22 cellular contexts compared by ENCODE assay signal in genomic region chr5:149472399-149472798, GRCh38.
DNase-seq lines count a peak whose midpoint lies in the region; ATAC-seq, FAIRE-seq and TF ChIP-seq lines count a peak whose summit lies in the region.
"Had no signal": no experiment of that assay in that cellular context is flagged by ENCODE, and none has a peak within 500 bp of the region (broad histone marks: within the 10 kb centered on the region; RNA-seq: fewer than 3 reads in every experiment).

No MANE protein-coding gene starts in this region.

- intact Hi-C loops in HepG2 (cut with micrococcal nuclease; ENCODE audit: unreplicated experiment) (no loop called here), right lobe of liver (cut with DNase I) (no loop called here), esophagus muscularis mucosa (cut with DNase I) (no loop called here), prostate gland (cut with DNase I) (no loop called here)

- BruUV-seq in HepG2 (replicated peaks; lab: Mats Ljungman, UMichigan), result no TSS peak

- TF ChIP-seq EP300 in HepG2 (IDR thresholded peaks at IDR 0.05; ENCODE audit: low read depth in 2 of 2, low read length in 2 of 2), result no peak
- TF ChIP-seq EP300 in HepG2 (CRISPR knock-in tag; IDR thresholded peaks at IDR 0.05; ENCODE audit: borderline replicate concordance), result no peak
- no peak for TF ChIP-seq EP300 in esophagus muscularis mucosa (IDR thresholded peaks at IDR 0.05)

- H3K4me3 ChIP-seq in HepG2 (replicated peaks in 1 of 3; ENCODE audit: insufficient read depth in 1 of 3, low read depth in 2 of 3, low read length in 3 of 3), result no peak overlapping the region
- H3K4me3 ChIP-seq in right lobe of liver, result no peak overlapping the region
- H3K4me3 ChIP-seq in esophagus muscularis mucosa, result no peak overlapping the region
- H3K4me3 ChIP-seq in prostate gland, result no peak overlapping the region
- H3K4me3 ChIP-seq: GM12878 had no signal

- H3K79me2 ChIP-seq in HepG2 (ENCODE audit: insufficient read depth, low read length), result no peaks in the 10 kb centered on the region

- H3K36me3 ChIP-seq in HepG2 (replicated peaks in 1 of 2; ENCODE audit: control insufficient read depth in 1 of 2, insufficient read depth in 2 of 2, low read length in 2 of 2) (no peaks in the 10 kb centered on the region), right lobe of liver (no peaks in the 10 kb centered on the region), esophagus muscularis mucosa (no peaks in the 10 kb centered on the region), prostate gland (no peaks in the 10 kb centered on the region)
- H3K36me3 ChIP-seq: BE2C had no signal

- TF ChIP-seq CTCF in HepG2 (CRISPR knock-in tag; IDR thresholded peaks at IDR 0.05), result no peak
- no peak for TF ChIP-seq CTCF in right lobe of liver (IDR thresholded peaks at IDR 0.05)
- TF ChIP-seq CTCF in esophagus muscularis mucosa (IDR thresholded peaks at IDR 0.05), result no peak
- TF ChIP-seq CTCF in prostate gland (IDR thresholded peaks at IDR 0.05), result no peak

- DNase-seq in HepG2 (ENCODE audit: low spot score) (no peak), right lobe of liver (no peak), esophagus muscularis mucosa (ENCODE audit: extremely low spot score) (no peak), prostate gland (ENCODE audit: low spot score) (no peak), NAMALWA (ENCODE audit: low spot score) (no peak), H54 (ENCODE audit: insufficient read length, low spot score) (no peak), DMS 273 treated with DMSO at 0.1 percent for 48 hours (lab: John Stamatoyannopoulos, UW) (no peak)
- DNase-seq: BE2C; CD4-positive, CD25-positive, alpha-beta regulatory T cell; DMS79 treated with DMSO at 0.1 percent for 48 hours; H9; Karpas-422; NCI-H1417; NCI-H1694 treated with DMSO at 0.1 percent for 48 hours; NCI-H2081 treated with DMSO at 0.1 percent for 48 hours; NCI-H2171 treated with DMSO at 0.1 percent for 48 hours; NCI-H526; OCI-M1; SIG-M5; SK-N-SH had no signal

- peak overlapping the region; percentile 93; the same call in 1 of the 2 replicates for H3K4me2 ChIP-seq in HepG2 (ENCODE audit: low read depth, low read length)
- H3K4me2 ChIP-seq: SK-N-SH had no signal

- FAIRE-seq in HepG2 (lab: Jason Lieb, UNC), result no peak
- no peak for FAIRE-seq in H54 (lab: Jason Lieb, UNC)

- H3K27ac ChIP-seq in HepG2 (ENCODE audit: extremely low read length, insufficient read depth, low read length) (no peak overlapping the region), right lobe of liver (no peak overlapping the region), esophagus muscularis mucosa (replicated peaks in 1 of 4) (peak overlapping the region in 3 of 4 donors; percentile 61 to 69 (median 65)), prostate gland (peak overlapping the region; percentile 65)

- POLR2A ChIA-PET in HepG2 (lab: Yijun Ruan, JAX), result no interaction called here

- TF ChIP-seq POLR2A in HepG2 (IDR thresholded peaks at IDR 0.05; ENCODE audit: insufficient read depth in 1 of 2, low read depth in 2 of 2, low read length in 2 of 2), result no peak
- no peak for TF ChIP-seq POLR2A in right lobe of liver (IDR thresholded peaks at IDR 0.05)
- no peak for TF ChIP-seq POLR2A in esophagus muscularis mucosa (IDR thresholded peaks at IDR 0.05; ENCODE audit: low read depth)
- no peak for TF ChIP-seq POLR2A in prostate gland (IDR thresholded peaks at IDR 0.05)
- no peak for TF ChIP-seq POLR2A in H54 (IDR thresholded peaks at IDR 0.05; ENCODE audit: low read depth, low read length)

- TF ChIP-seq RAD21 in HepG2 (CRISPR knock-in tag; IDR thresholded peaks at IDR 0.05), result no peak

- no peak overlapping the region for H3K9ac ChIP-seq in HepG2 (ENCODE audit: insufficient read depth, low read depth, low read length)
- H3K9ac ChIP-seq: SK-N-SH had no signal

- in situ Hi-C loops in HepG2 (cut with HindIII; ENCODE audit: extremely low pct_ligation_motif_present, low pct_unique_long_range_greater_than_20kb), result no loop called here

- no peak overlapping the region for H2AFZ ChIP-seq in HepG2 (ENCODE audit: low read length)

- CTCF ChIA-PET in HepG2 (lab: Yijun Ruan, JAX; ENCODE audit: low intra/inter-chr PET ratio, low total read pairs), result no interaction called here

- ATAC-seq in HepG2, result no peak
- no peak for ATAC-seq in right lobe of liver
- ATAC-seq in HG03439 (IDR thresholded peaks at IDR 0.05; ENCODE audit: unreplicated experiment), result no peak
- ATAC-seq: GM12878 had no signal

- 94% methylated on average over 5 of the region's 7 CpGs for WGBS in HepG2 (ENCODE audit: low lambda C conversion rate)
- 93% methylated on average over 6 of the region's 7 CpGs for WGBS in right lobe of liver (ENCODE audit: insufficient coverage, low coverage, low lambda C conversion rate, missing lambda C conversion rate)
- 98% methylated on average over 7 of the region's 7 CpGs for WGBS in esophagus muscularis mucosa
- 96% methylated on average over 7 of the region's 7 CpGs for WGBS in prostate gland

- no peaks in the 10 kb centered on the region for H3K9me3 ChIP-seq in HepG2 (ENCODE audit: low read length)
- H3K9me3 ChIP-seq in right lobe of liver, result no peaks in the 10 kb centered on the region
- H3K9me3 ChIP-seq in esophagus muscularis mucosa, result no peaks in the 10 kb centered on the region
- no peaks in the 10 kb centered on the region for H3K9me3 ChIP-seq in prostate gland
- H3K9me3 ChIP-seq: BE2C, SK-N-SH had no signal

- H3K27me3 ChIP-seq in HepG2 (ENCODE audit: control insufficient read depth in 1 of 2, insufficient read depth in 2 of 2, low read length in 2 of 2) (no peaks in the 10 kb centered on the region), right lobe of liver (no peaks in the 10 kb centered on the region), esophagus muscularis mucosa (no peaks in the 10 kb centered on the region), prostate gland (replicated peaks; ENCODE audit: insufficient read depth) (no peaks in the 10 kb centered on the region)
- H3K27me3 ChIP-seq: BE2C had no signal

- H3K4me1 ChIP-seq in HepG2 (ENCODE audit: insufficient read depth, low read length) (peaks cover 76% of the 10 kb centered on the region), right lobe of liver (no peaks in the 10 kb centered on the region), esophagus muscularis mucosa (peaks cover 18 to 42% (median 40%) of the 10 kb centered on the region in 4 donors), prostate gland (replicated peaks) (peaks cover 6% of the 10 kb centered on the region)
- H3K4me1 ChIP-seq: BE2C had no signal

- no peaks in the 10 kb centered on the region for H4K20me1 ChIP-seq in HepG2 (ENCODE audit: insufficient read depth, low read length)

TF ChIP-seq in HepG2, 621 proteins besides CTCF, POLR2A, EP300 and RAD21:
- TF ChIP-seq LCORL (IDR thresholded peaks at IDR 0.05) (no peak), LCORL (CRISPR knock-in tag; IDR thresholded peaks at IDR 0.05) (no peak), EHMT2 (IDR thresholded peaks at IDR 0.05; ENCODE audit: borderline replicate concordance, low read depth, low read length) (no peak), ZNF704 (CRISPR knock-in tag; IDR thresholded peaks at IDR 0.05; ENCODE audit: borderline replicate concordance) (no peak), ZFP91 (CRISPR knock-in tag; IDR thresholded peaks at IDR 0.05; ENCODE audit: borderline replicate concordance) (no peak), ARID2 (CRISPR knock-in tag; IDR thresholded peaks at IDR 0.05; ENCODE audit: borderline replicate concordance) (no peak), ZKSCAN5 (CRISPR knock-in tag; IDR thresholded peaks at IDR 0.05) (no peak), ZNF746 (CRISPR knock-in tag; IDR thresholded peaks at IDR 0.05) (no peak), NBN (conservative IDR thresholded peaks at IDR 0.05) (no peak), ZNF34 (CRISPR knock-in tag; IDR thresholded peaks at IDR 0.05; ENCODE audit: borderline replicate concordance) (no peak)

Comparison
In these comparisons a context has a peak if more than half of its experiments do, and no peak if none do; other contexts are left out.
1. H3K27ac ChIP-seq: peak in esophagus muscularis mucosa (3 of 4) and prostate gland (2 of 2); none in HepG2 (single experiment) and right lobe of liver (0 of 3).